Comparison of ENCODE assay signal across 8 cellular contexts in genomic region chr3:194686414-194686815, GRCh38. TPM values are rescaled to one million over a fixed set of nuclear protein-coding genes. Genes with fewer than 3 reads are reported as not detected.
DNase-seq lines count a peak whose midpoint lies in the region; ATAC-seq, FAIRE-seq and TF ChIP-seq lines count a peak whose summit lies in the region.

No MANE protein-coding gene starts in this region.

- ATAC-seq in GM19324 (IDR thresholded peaks at IDR 0.05; ENCODE audit: low FRiP score, unreplicated experiment) (no peak), GM18502 (IDR thresholded peaks at IDR 0.05; ENCODE audit: poor library complexity, unreplicated experiment) (no peak), body of pancreas (no peak)

- H3K4me3 Mint-ChIP-seq in CD8-positive, alpha-beta memory T cell, result peak overlapping the region; percentile 86 to 100 (median 96)
- peak overlapping the region; percentile 94 for H3K4me3 Mint-ChIP-seq in osteocyte (ENCODE audit: unreplicated experiment)

- dilution Hi-C loops in endothelial cell of umbilical vein (cut with MboI; ENCODE audit: extremely low pct_ligation_motif_present, low sequenced_read_pairs), result loop anchor here (10.0 to 25.0 kb wide), 2 partner anchors 426 to 558 kb away; no protein-coding TSS in a partner anchor

- peaks cover 41% of the 10 kb centered on the region for H3K79me2 ChIP-seq in endothelial cell of umbilical vein (ENCODE audit: control insufficient read depth, insufficient read depth, low read length)

- BruUV-seq in endothelial cell of umbilical vein (replicated peaks; lab: Mats Ljungman, UMichigan), result TSS peak; percentile 46

- CTCF ChIA-PET in CD8-positive, alpha-beta memory T cell (lab: Charles Lee), result interaction anchor here (0.7 to 4.1 kb wide), 9 partner anchors 11 to 583 kb away, joined by 3 to 85 read pairs (median 5); partner anchors contain the start of gene LSG1
- CTCF ChIA-PET in endothelial cell of umbilical vein (lab: Charles Lee), result interaction anchor here (1.0 to 3.7 kb wide), 7 partner anchors 15 to 584 kb away, joined by 3 to 20 read pairs (median 8); partner anchors contain the start of gene LSG1

- no peak overlapping the region for H2AFZ ChIP-seq in endothelial cell of umbilical vein (ENCODE audit: low read depth, low read length)

- H3K27me3 Mint-ChIP-seq in CD8-positive, alpha-beta memory T cell, result peaks cover 2 to 10% of the 10 kb centered on the region in 2 donors
- no peaks in the 10 kb centered on the region for H3K27me3 Mint-ChIP-seq in osteocyte (ENCODE audit: unreplicated experiment)

- no peak for TF ChIP-seq CTCF in endothelial cell of umbilical vein (IDR thresholded peaks at IDR 0.05; ENCODE audit: extremely low read depth in 1 of 2, insufficient read depth in 1 of 2, low read depth in 1 of 2, low read length in 2 of 2)
- no peak for TF ChIP-seq CTCF in osteocyte (IDR thresholded peaks at IDR 0.05)
- TF ChIP-seq CTCF in body of pancreas (IDR thresholded peaks at IDR 0.05), result no peak

- FAIRE-seq in endothelial cell of umbilical vein (lab: Jason Lieb, UNC), result no peak

- no peak for DNase-seq in CD8-positive, alpha-beta memory T cell
- no peak for DNase-seq in NT2/D1 (ENCODE audit: low read depth, low spot score)
- DNase-seq in endothelial cell of umbilical vein (ENCODE audit: low read depth, low spot score), result no peak
- no peak for DNase-seq in osteocyte (ENCODE audit: extremely low spot score, unreplicated experiment)
- DNase-seq in activated gamma-delta T cell (lab: John Stamatoyannopoulos, UW), result no peak
- DNase-seq in body of pancreas, result no peak

- H3K9ac ChIP-seq in NT2/D1 (ENCODE audit: insufficient read length, low read depth), result peak overlapping the region; percentile 96
- peak overlapping the region; percentile 90 for H3K9ac ChIP-seq in endothelial cell of umbilical vein (replicated peaks; ENCODE audit: extremely low read depth, insufficient read depth, low read length)

- TF ChIP-seq POLR2A in endothelial cell of umbilical vein (IDR thresholded peaks at IDR 0.05; ENCODE audit: low read depth, low read length), result no peak
- TF ChIP-seq POLR2A in body of pancreas (IDR thresholded peaks at IDR 0.05), result no peak

- no peaks in the 10 kb centered on the region for H3K9me3 ChIP-seq in CD8-positive, alpha-beta memory T cell (ENCODE audit: low read length)
- H3K9me3 ChIP-seq in NT2/D1 (ENCODE audit: insufficient read depth, low read length), result peaks cover 7% of the 10 kb centered on the region; the same call in 1 of the 2 replicates
- no peaks in the 10 kb centered on the region for H3K9me3 ChIP-seq in endothelial cell of umbilical vein (replicated peaks; ENCODE audit: control insufficient read depth, insufficient read depth, low read length)
- no peaks in the 10 kb centered on the region for H3K9me3 ChIP-seq in body of pancreas

- no peaks in the 10 kb centered on the region for H3K36me3 ChIP-seq in CD8-positive, alpha-beta memory T cell (ENCODE audit: insufficient read depth, low read length)
- peaks cover 30% of the 10 kb centered on the region for H3K36me3 ChIP-seq in NT2/D1 (ENCODE audit: insufficient read depth, insufficient read length, low read length)
- H3K36me3 ChIP-seq in endothelial cell of umbilical vein (ENCODE audit: control insufficient read depth in 2 of 2, extremely low read depth in 1 of 2, insufficient read depth in 2 of 2, low read length in 2 of 2), result peaks cover 20 to 25% of the 10 kb centered on the region in 2 experiments
- H3K36me3 ChIP-seq in body of pancreas (replicated peaks in 1 of 2; ENCODE audit: insufficient read depth in 1 of 2, low read depth in 2 of 2), result no peaks in the 10 kb centered on the region

- peak overlapping the region; percentile 38 for H3K27ac ChIP-seq in CD8-positive, alpha-beta memory T cell (ENCODE audit: low read depth, low read length)
- H3K27ac ChIP-seq in endothelial cell of umbilical vein (ENCODE audit: insufficient read depth, low read depth, low read length) (peak overlapping the region; percentile 76), body of pancreas (peak overlapping the region in 2 of 4 donors; percentile 32 to 53)

- peaks cover 0 to 5% (median 0%) of the 10 kb centered on the region in 3 donors for H3K36me3 Mint-ChIP-seq in CD8-positive, alpha-beta memory T cell
- H3K36me3 Mint-ChIP-seq in osteocyte (ENCODE audit: unreplicated experiment), result peaks cover 8% of the 10 kb centered on the region

- peak overlapping the region; percentile 78 for H3K4me3 ChIP-seq in CD8-positive, alpha-beta memory T cell (ENCODE audit: low read length)
- H3K4me3 ChIP-seq in NT2/D1 (ENCODE audit: insufficient read length, low read depth) (peak overlapping the region; percentile 85), endothelial cell of umbilical vein (replicated peaks in 1 of 3; ENCODE audit: insufficient read depth in 1 of 3, low read depth in 1 of 3, low read length in 3 of 3) (peak overlapping the region; percentile 89 to 94 (median 90)), body of pancreas (peak overlapping the region in 1 of 2 donors; percentile 23)

- no peaks in the 10 kb centered on the region for H3K9me1 ChIP-seq in endothelial cell of umbilical vein (replicated peaks; ENCODE audit: control insufficient read depth, extremely low read depth, insufficient read depth, low read length)

- intact Hi-C loops in endothelial cell of umbilical vein (cut with micrococcal nuclease) (loop anchor here (10.0 kb wide), 1 partner anchor 318 kb away; no protein-coding TSS in a partner anchor), body of pancreas (cut with DNase I) (no loop called here)

- H3K27me3 ChIP-seq in CD8-positive, alpha-beta memory T cell (ENCODE audit: insufficient read depth, low read length, poor library complexity, severe bottlenecking), result no peaks in the 10 kb centered on the region
- H3K27me3 ChIP-seq in NT2/D1 (ENCODE audit: insufficient read depth, insufficient read length) (peaks cover 5% of the 10 kb centered on the region), endothelial cell of umbilical vein (ENCODE audit: control insufficient read depth in 2 of 2, insufficient read depth in 2 of 2, low read length in 2 of 2) (no peaks in the 10 kb centered on the region), body of pancreas (peaks cover 0 to 13% of the 10 kb centered on the region in 2 donors)

- H3K4me2 ChIP-seq in endothelial cell of umbilical vein (ENCODE audit: insufficient read depth, low read length), result no peak overlapping the region

- 1 to 3% methylated on average over 20 to 29 of the region's 29 CpGs for WGBS in body of pancreas, 2 donors

- H3K4me1 ChIP-seq in CD8-positive, alpha-beta memory T cell (ENCODE audit: insufficient read depth, low read length), result peaks cover 37% of the 10 kb centered on the region
- peaks cover 17% of the 10 kb centered on the region for H3K4me1 ChIP-seq in NT2/D1 (ENCODE audit: insufficient read depth, insufficient read length)
- peaks cover 33% of the 10 kb centered on the region for H3K4me1 ChIP-seq in endothelial cell of umbilical vein (ENCODE audit: control insufficient read depth, extremely low read depth, insufficient read depth, low read length)
- peaks cover 33% of the 10 kb centered on the region for H3K4me1 ChIP-seq in body of pancreas

- H3K27ac Mint-ChIP-seq in CD8-positive, alpha-beta memory T cell, result peak overlapping the region in 7 of 8 donors; percentile 2 to 95 (median 88)
- H3K27ac Mint-ChIP-seq in osteocyte (ENCODE audit: unreplicated experiment), result peak overlapping the region; percentile 68

- H3K9me3 Mint-ChIP-seq in CD8-positive, alpha-beta memory T cell, result no peaks in the 10 kb centered on the region
- no peaks in the 10 kb centered on the region for H3K9me3 Mint-ChIP-seq in osteocyte (ENCODE audit: unreplicated experiment)

- H4K20me1 ChIP-seq in endothelial cell of umbilical vein (replicated peaks; ENCODE audit: control insufficient read depth, extremely low read depth, insufficient read depth, low read length), result peaks cover 3% of the 10 kb centered on the region

- POLR2A ChIA-PET in CD8-positive, alpha-beta memory T cell (lab: Charles Lee), result interaction anchor here (0.6 to 8.0 kb wide), 6 partner anchors 13 to 865 kb away, joined by 3 to 115 read pairs (median 4); partner anchors contain the start of genes LSG1 and XXYLT1
- POLR2A ChIA-PET in endothelial cell of umbilical vein (lab: Charles Lee), result interaction anchor here (0.7 to 4.7 kb wide), 15 partner anchors 14 to 584 kb away, joined by 3 to 35 read pairs (median 4); partner anchors contain the start of genes LSG1 and XXYLT1

- peaks cover 50 to 58% (median 56%) of the 10 kb centered on the region in 3 donors for H3K4me1 Mint-ChIP-seq in CD8-positive, alpha-beta memory T cell
- peaks cover 47% of the 10 kb centered on the region for H3K4me1 Mint-ChIP-seq in osteocyte (ENCODE audit: unreplicated experiment)

RNA-seq across cellular contexts. Expression of gene FAM43A, which starts 0.7 kb away (rescaled TPM):
- total RNA-seq in CD8-positive, alpha-beta memory T cell, result 10 to 100 TPM; 14.5 to 14.9 TPM
- 19.6 TPM for polyA plus RNA-seq in CD8-positive, alpha-beta memory T cell
- total RNA-seq in endothelial cell of umbilical vein (246 and 307 TPM in 2 replicates), osteocyte (38.2 and 38.6 TPM in 2 replicates), body of pancreas (1 to 10 TPM; 5.2 to 5.3 TPM)
- 244 and 316 TPM in 2 replicates for polyA plus RNA-seq in endothelial cell of umbilical vein
- polyA plus RNA-seq in endothelial cell of umbilical vein (2011; cell fraction: cytosol; rRNA removed), result 143 and 265 TPM in 2 replicates
- 173 and 198 TPM in 2 replicates for polyA plus RNA-seq in endothelial cell of umbilical vein (2011; cell fraction: nucleus; rRNA removed)
- 105 and 115 TPM in 2 replicates for polyA plus RNA-seq in endothelial cell of umbilical vein (2012)
- polyA minus RNA-seq in endothelial cell of umbilical vein, result 94.3 and 128 TPM in 2 replicates
- 3.8 TPM for polyA minus RNA-seq in endothelial cell of umbilical vein (2011; cell fraction: cytosol; rRNA and poly(A)+ RNA removed)
- polyA minus RNA-seq in endothelial cell of umbilical vein (2011; cell fraction: nucleus; rRNA and poly(A)+ RNA removed), result 53.5 and 134 TPM in 2 replicates

RNA-seq across cellular contexts. Expression of gene LSG1, which starts 14.4 kb away (rescaled TPM):
- 10 to 100 TPM; 65.2 to 68.8 TPM for total RNA-seq in CD8-positive, alpha-beta memory T cell
- 39.3 TPM for polyA plus RNA-seq in CD8-positive, alpha-beta memory T cell
- total RNA-seq in endothelial cell of umbilical vein, result 48.3 and 52.7 TPM in 2 replicates
- 47.1 and 50.0 TPM in 2 replicates for polyA plus RNA-seq in endothelial cell of umbilical vein
- polyA plus RNA-seq in endothelial cell of umbilical vein (2011; cell fraction: cytosol; rRNA removed), result 35.2 and 39.4 TPM in 2 replicates
- polyA plus RNA-seq in endothelial cell of umbilical vein (2011; cell fraction: nucleus; rRNA removed), result 263 and 312 TPM in 2 replicates
- 29.2 and 52.6 TPM in 2 replicates for polyA plus RNA-seq in endothelial cell of umbilical vein (2012)
- 86.6 and 130 TPM in 2 replicates for polyA minus RNA-seq in endothelial cell of umbilical vein
- polyA minus RNA-seq in endothelial cell of umbilical vein (2011; cell fraction: cytosol; rRNA and poly(A)+ RNA removed), result 33.1 TPM
- 95.1 and 134 TPM in 2 replicates for polyA minus RNA-seq in endothelial cell of umbilical vein (2011; cell fraction: nucleus; rRNA and poly(A)+ RNA removed)
- total RNA-seq in osteocyte, result 29.7 and 33.3 TPM in 2 replicates
- 10 to 100 TPM; 30.1 to 36.9 TPM for total RNA-seq in body of pancreas

RNA-seq across cellular contexts. Expression of gene TMEM44, which starts 53.2 kb away (rescaled TPM):
- 1 to 10 TPM; 3.0 to 5.7 TPM for total RNA-seq in CD8-positive, alpha-beta memory T cell
- 2.6 TPM for polyA plus RNA-seq in CD8-positive, alpha-beta memory T cell
- total RNA-seq in endothelial cell of umbilical vein, result 115 and 125 TPM in 2 replicates
- 88.8 and 93.8 TPM in 2 replicates for polyA plus RNA-seq in endothelial cell of umbilical vein
- 73.3 and 74.2 TPM in 2 replicates for polyA plus RNA-seq in endothelial cell of umbilical vein (2011; cell fraction: cytosol; rRNA removed)
- 348 and 401 TPM in 2 replicates for polyA plus RNA-seq in endothelial cell of umbilical vein (2011; cell fraction: nucleus; rRNA removed)
- polyA plus RNA-seq in endothelial cell of umbilical vein (2012), result 34.9 and 42.8 TPM in 2 replicates
- 87.1 and 91.8 TPM in 2 replicates for polyA minus RNA-seq in endothelial cell of umbilical vein
- polyA minus RNA-seq in endothelial cell of umbilical vein (2011; cell fraction: cytosol; rRNA and poly(A)+ RNA removed), result 7.1 TPM
- polyA minus RNA-seq in endothelial cell of umbilical vein (2011; cell fraction: nucleus; rRNA and poly(A)+ RNA removed), result 95.3 and 107 TPM in 2 replicates
- total RNA-seq in osteocyte, result 27.9 and 34.2 TPM in 2 replicates
- 1 to 10 TPM; 1.8 to 9.6 TPM for total RNA-seq in body of pancreas
